In genomic region chr7:55549457-55549856, GRCh38 we compare ENCODE assay signal across 12 cellular contexts. TPM values are rescaled to one million over a fixed set of nuclear protein-coding genes. Genes with fewer than 3 reads are reported as not detected.
DNase-seq lines count a peak whose midpoint lies in the region; ATAC-seq, FAIRE-seq and TF ChIP-seq lines count a peak whose summit lies in the region.
"Had no signal": no experiment of that assay in that cellular context is flagged by ENCODE, and none has a peak within 500 bp of the region (broad histone marks: within the 10 kb centered on the region; RNA-seq: fewer than 3 reads in every experiment).

No MANE protein-coding gene starts in this region.

- H3K4me1 Mint-ChIP-seq in immature natural killer cell: peaks cover 88 to 100% of the 10 kb centered on the region in 2 donors

- no peak for FAIRE-seq in frontal cortex (lab: Jason Lieb, UNC)

- no peak overlapping the region for H3K4me3 Mint-ChIP-seq in immature natural killer cell
- H3K4me3 Mint-ChIP-seq: activated T-cell treated with anti-CD3 and anti-CD28 coated beads, Interleukin-2, amount 50 U/mL, for 72 hours; T-helper 1 cell treated with Interleukin-12 subunit alpha and Interleukin-12 subunit beta and Interleukin-4 antibody, amounts not matched to agents 30 μg/mL and 1 μg/mL, for 36 hours had no signal

- no peak for TF ChIP-seq CTCF in GM06990 (IDR thresholded peaks at IDR 0.05; ENCODE audit: insufficient read depth, low read length, poor library complexity, severe bottlenecking)

- H3K36me3 ChIP-seq in GM06990 (ENCODE audit: control insufficient read depth, insufficient read depth, low read length): peaks cover 7% of the 10 kb centered on the region

- H3K4me3 ChIP-seq in GM06990 (replicated peaks; ENCODE audit: low read depth, low read length): peak overlapping the region; percentile 6; the same call in 1 of the 2 replicates

- peak; percentile 54 for DNase-seq in GM06990 (ENCODE audit: extremely low read depth, insufficient read length)
- peak; percentile 47 for DNase-seq in cerebellum (ENCODE audit: low spot score)
- no peak for DNase-seq in frontal cortex (ENCODE audit: low spot score in 2 of 2)
- no peak for DNase-seq in immature natural killer cell
- no peak for DNase-seq in NCI-H226
- DNase-seq in NCI-H2171 (lab: John Stamatoyannopoulos, UW): no peak
- DNase-seq: activated T-cell treated with anti-CD3 and anti-CD28 coated beads, Interleukin-2, amount 50 U/mL, for 72 hours; DND-41; left cardiac atrium had no signal

- H3K36me3 Mint-ChIP-seq in immature natural killer cell: peaks cover 0 to 5% (median under 1%) of the 10 kb centered on the region in 3 donors

- no peaks in the 10 kb centered on the region for H3K27me3 Mint-ChIP-seq in immature natural killer cell (ENCODE audit: low read depth in 3 of 3)

- ATAC-seq in GM19397 (IDR thresholded peaks at IDR 0.05; ENCODE audit: unreplicated experiment) (peak; percentile 45), HG03066 (IDR thresholded peaks at IDR 0.05; ENCODE audit: low read depth, unreplicated experiment) (peak; percentile 43)
- ATAC-seq: activated T-cell treated with anti-CD3 and anti-CD28 coated beads, Interleukin-2, amount 50 U/mL, for 72 hours; left cardiac atrium had no signal

- H3K27me3 ChIP-seq in GM06990 (replicated peaks; ENCODE audit: control insufficient read depth, insufficient read depth, low read length): no peaks in the 10 kb centered on the region

- H3K27ac Mint-ChIP-seq in immature natural killer cell: peak overlapping the region in 1 of 6 donors; percentile 73
- H3K27ac Mint-ChIP-seq: activated T-cell treated with anti-CD3 and anti-CD28 coated beads, Interleukin-2, amount 50 U/mL, for 72 hours; T-helper 1 cell treated with Interleukin-12 subunit alpha and Interleukin-12 subunit beta and Interleukin-4 antibody, amounts not matched to agents 30 μg/mL and 1 μg/mL, for 36 hours had no signal

- no peaks in the 10 kb centered on the region for H3K9me3 Mint-ChIP-seq in immature natural killer cell
- H3K9me3 Mint-ChIP-seq: activated T-cell treated with anti-CD3 and anti-CD28 coated beads, Interleukin-2, amount 50 U/mL, for 72 hours; T-helper 1 cell treated with Interleukin-12 subunit alpha and Interleukin-12 subunit beta and Interleukin-4 antibody, amounts not matched to agents 30 μg/mL and 1 μg/mL, for 36 hours had no signal

RNA-seq across cellular contexts. Expression of gene VOPP1, which starts 22.8 kb away (rescaled TPM):
- total RNA-seq in cerebellum: 83.1 TPM
- total RNA-seq in frontal cortex: 83.6 TPM
- 100 to 1,000 TPM in 1 of 3 donors, 10 to 100 TPM in 2; 54.0 to 119 (median 57.9) TPM for polyA plus RNA-seq in immature natural killer cell

Comparison
In these comparisons a context has a peak if more than half of its experiments do, and no peak if none do; other contexts are left out.
1. DNase-seq: peak in GM06990 (single experiment) and cerebellum (single experiment); none in frontal cortex (0 of 2), immature natural killer cell (0 of 3), NCI-H226 (single experiment) and NCI-H2171 (single experiment).